31 cellular contexts compared by ENCODE assay signal in genomic region chr2:54226224-54226623, GRCh38. TPM values are rescaled to one million over a fixed set of nuclear protein-coding genes. Genes with fewer than 3 reads are reported as not detected.
DNase-seq lines count a peak whose midpoint lies in the region; ATAC-seq and TF ChIP-seq lines count a peak whose summit lies in the region.
"Had no signal": no experiment of that assay in that cellular context is flagged by ENCODE, and none has a peak within 500 bp of the region (broad histone marks: within the 10 kb centered on the region; RNA-seq: fewer than 3 reads in every experiment).

No MANE protein-coding gene starts in this region.

- no peaks in the 10 kb centered on the region for H3K36me3 Mint-ChIP-seq in nephron progenitor cell (ENCODE audit: low read depth)
- H3K36me3 Mint-ChIP-seq: natural killer cell had no signal

- H3K9me3 ChIP-seq in left ventricle myocardium inferior (replicated peaks): no peaks in the 10 kb centered on the region
- H3K9me3 ChIP-seq: BE2C, esophagus muscularis mucosa, thoracic aorta had no signal

- peaks cover 38% of the 10 kb centered on the region for H3K4me1 ChIP-seq in left ventricle myocardium inferior
- H3K4me1 ChIP-seq: parathyroid adenoma had no signal

- peak; percentile 25 for DNase-seq in Ammon's horn (ENCODE audit: low spot score)
- peak; percentile 35 for DNase-seq in choroid plexus epithelial cell (ENCODE audit: low read depth)
- no peak for DNase-seq in left ventricle myocardium inferior
- DNase-seq in nephron progenitor cell: no peak
- no peak for DNase-seq in T-helper 9 cell
- no peak for DNase-seq in NCI-H82 treated with DMSO at 0.1 percent for 48 hours (lab: John Stamatoyannopoulos, UW; ENCODE audit: unreplicated experiment)
- DNase-seq: activated CD4-positive, alpha-beta memory T cell treated with anti-CD3 and anti-CD28 coated beads for 36 hours; activated CD8-positive, alpha-beta memory T cell treated with anti-CD3 and anti-CD28 coated beads, Interleukin-2, amount 50 U/mL, for 48 hours; BE2C; DND-41; effector memory CD4-positive, alpha-beta T cell; GM23248; HFFc6; natural killer cell; NCI-H1105; NCI-H2029 treated with DMSO at 0.1 percent for 48 hours; NCI-H82; stimulated activated CD4-positive, alpha-beta T cell treated with anti-CD3 and anti-CD28 coated beads, Interleukin-2, amount 100 ng/mL, for 24 hours had no signal

- no peaks in the 10 kb centered on the region for H3K27me3 Mint-ChIP-seq in nephron progenitor cell (ENCODE audit: low read depth, poor library complexity)
- H3K27me3 Mint-ChIP-seq: activated CD4-positive, alpha-beta memory T cell treated with anti-CD3 and anti-CD28 coated beads for 36 hours; activated naive CD8-positive, alpha-beta T cell; central memory CD8-positive, alpha-beta T cell; memory B cell had no signal

- no peaks in the 10 kb centered on the region for H3K27me3 ChIP-seq in left ventricle myocardium inferior (ENCODE audit: low read depth)
- H3K27me3 ChIP-seq: BE2C, esophagus muscularis mucosa had no signal

- intact Hi-C loops in left ventricle myocardium inferior (cut with micrococcal nuclease): no loop called here

- H3K27ac Mint-ChIP-seq in nephron progenitor cell: peak overlapping the region; percentile 21
- H3K27ac Mint-ChIP-seq: activated CD4-positive, alpha-beta memory T cell treated with anti-CD3 and anti-CD28 coated beads for 36 hours; activated naive CD8-positive, alpha-beta T cell; HFFc6; memory B cell; natural killer cell had no signal

- no peak for TF ChIP-seq CTCF in choroid plexus epithelial cell (conservative IDR thresholded peaks at IDR 0.05; ENCODE audit: low read depth, low read length)
- no peak for TF ChIP-seq CTCF in left ventricle myocardium inferior (IDR thresholded peaks at IDR 0.05; ENCODE audit: borderline replicate concordance)
- TF ChIP-seq CTCF in nephron progenitor cell (IDR thresholded peaks at IDR 0.05): no peak

- peaks cover 26% of the 10 kb centered on the region for H3K4me1 Mint-ChIP-seq in nephron progenitor cell
- H3K4me1 Mint-ChIP-seq: central memory CD8-positive, alpha-beta T cell; memory B cell; natural killer cell had no signal

- H3K4me3 ChIP-seq in choroid plexus epithelial cell (ENCODE audit: low read depth, low read length) (no peak overlapping the region), left ventricle myocardium inferior (no peak overlapping the region)
- H3K4me3 ChIP-seq: esophagus muscularis mucosa, GM23248, thoracic aorta had no signal

- H3K36me3 ChIP-seq in left ventricle myocardium inferior: no peaks in the 10 kb centered on the region
- H3K36me3 ChIP-seq: BE2C, esophagus muscularis mucosa, thoracic aorta had no signal

- peak overlapping the region; percentile 31 for H3K27ac ChIP-seq in left ventricle myocardium inferior (replicated peaks)
- H3K27ac ChIP-seq: GM23248, parathyroid adenoma, thoracic aorta had no signal

- H3K4me3 Mint-ChIP-seq in nephron progenitor cell: no peak overlapping the region
- H3K4me3 Mint-ChIP-seq: activated CD4-positive, alpha-beta memory T cell treated with anti-CD3 and anti-CD28 coated beads for 36 hours; activated naive CD8-positive, alpha-beta T cell; central memory CD8-positive, alpha-beta T cell; HFFc6; memory B cell; natural killer cell had no signal

- ATAC-seq in HG03139 (IDR thresholded peaks at IDR 0.05; ENCODE audit: unreplicated experiment) (no peak), GM21619 (IDR thresholded peaks at IDR 0.05; ENCODE audit: unreplicated experiment) (no peak)
- ATAC-seq: activated CD4-positive, CD25-positive, alpha-beta regulatory T cell treated with anti-CD3 and anti-CD28 coated beads, Interleukin-2, amount 50 U/mL, for 24 hours; natural killer cell had no signal

- H3K9me3 Mint-ChIP-seq in nephron progenitor cell: peaks cover 4% of the 10 kb centered on the region
- H3K9me3 Mint-ChIP-seq: activated CD4-positive, alpha-beta memory T cell treated with anti-CD3 and anti-CD28 coated beads for 36 hours; central memory CD8-positive, alpha-beta T cell; HFFc6; memory B cell; natural killer cell had no signal

RNA-seq across cellular contexts. Expression of gene TSPYL6, which starts 29.8 kb away (rescaled TPM):
- total RNA-seq in left ventricle myocardium inferior: 0.08 TPM
- total RNA-seq: A673; activated CD4-positive, alpha-beta memory T cell treated with anti-CD3 and anti-CD28 coated beads for 36 hours; astrocyte; esophagus muscularis mucosa; GM23248; HFFc6; kidney epithelial cell; M059J; natural killer cell had no signal

Comparison
In these comparisons a context has a peak if more than half of its experiments do, and no peak if none do; other contexts are left out.
1. DNase-seq: peak in Ammon's horn (single experiment) and choroid plexus epithelial cell (single experiment); none in left ventricle myocardium inferior (single experiment), nephron progenitor cell (single experiment), T-helper 9 cell (single experiment) and NCI-H82 treated with DMSO at 0.1 percent for 48 hours (single experiment).